ENCODE assay signal across 23 cellular contexts in the genomic region with DNA sequence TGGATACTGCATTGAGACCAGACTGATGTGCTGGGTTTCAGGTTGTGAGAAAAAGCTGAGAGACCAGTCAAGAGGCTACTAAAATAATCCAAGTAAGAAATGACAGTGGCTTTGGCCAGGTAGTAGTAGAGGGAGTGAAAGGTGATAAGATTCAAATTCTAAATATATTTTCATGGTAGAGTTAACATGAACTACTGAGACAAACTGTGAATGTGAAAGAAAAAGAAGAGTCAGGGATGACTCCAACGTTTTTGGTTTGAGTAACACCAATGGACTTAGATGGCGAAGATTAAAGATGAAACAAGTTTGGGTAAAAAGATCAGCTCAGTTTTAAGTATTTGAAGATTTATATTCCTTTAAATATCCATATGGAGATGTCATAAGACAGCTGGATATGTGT.
A peak's percentile ranks its signal among the peaks of the same experiment; 100 is the strongest.
DNase-seq lines count a peak whose midpoint lies in the region; ATAC-seq and TF ChIP-seq lines count a peak whose summit lies in the region.
"Had no signal": no experiment of that assay in that cellular context is flagged by ENCODE, and none has a peak within 500 bp of the region (broad histone marks: within the 10 kb centered on the region; RNA-seq: fewer than 3 reads in every experiment).

No MANE protein-coding gene starts in this region.

- TF ChIP-seq CTCF in GM12865 (IDR thresholded peaks at IDR 0.05; ENCODE audit: insufficient read depth, low read depth, low read length, missing control alignments) (no peak), WTC11 (IDR thresholded peaks at IDR 0.05) (no peak), GM13977 (IDR thresholded peaks at IDR 0.05; ENCODE audit: extremely low read depth, insufficient read depth, missing control alignments) (no peak)

- no peaks in the 10 kb centered on the region for H3K27me3 Mint-ChIP-seq in WTC11 (ENCODE audit: low read depth)
- H3K27me3 Mint-ChIP-seq: activated naive CD4-positive, alpha-beta T cell treated with anti-CD3 and anti-CD28 coated beads, Interleukin-2, amount 10 ng/mL, durations not matched to agents 7 days and 5 days; naive thymus-derived CD8-positive, alpha-beta T cell; stimulated activated naive CD8-positive, alpha-beta T cell treated with anti-CD3 and anti-CD28 coated beads, Interleukin-15, amount 100 ng/mL, for 72 hours had no signal

- POLR2A ChIA-PET in WTC11 (lab: Charles Lee), result no interaction called here

- peak overlapping the region; percentile 33; the same call in 1 of the 2 replicates for H3K27ac Mint-ChIP-seq in WTC11
- H3K27ac Mint-ChIP-seq: activated naive CD4-positive, alpha-beta T cell treated with anti-CD3 and anti-CD28 coated beads, Interleukin-2, amount 10 ng/mL, durations not matched to agents 7 days and 5 days; CD14-positive monocyte; naive thymus-derived CD8-positive, alpha-beta T cell; stimulated activated naive CD8-positive, alpha-beta T cell treated with anti-CD3 and anti-CD28 coated beads, Interleukin-15, amount 100 ng/mL, for 72 hours; T-helper 1 cell treated with Interleukin-12 subunit alpha and Interleukin-12 subunit beta and Interleukin-4 antibody, amounts not matched to agents 30 μg/mL and 1 μg/mL, for 36 hours had no signal

- no peak overlapping the region; the same call in 1 of the 2 replicates for H3K4me3 ChIP-seq in GM12865 (ENCODE audit: low read depth, low read length)
- H3K4me3 ChIP-seq: uterus had no signal

- peaks cover 18% of the 10 kb centered on the region for H3K36me3 Mint-ChIP-seq in WTC11

- peaks cover 27% of the 10 kb centered on the region for H3K9me3 Mint-ChIP-seq in WTC11

- intact Hi-C loops in head of caudate nucleus (cut with DNase I), result no loop called here

- peak; percentile 41 for ATAC-seq in GM18520 (IDR thresholded peaks at IDR 0.05; ENCODE audit: unreplicated experiment)
- ATAC-seq in HG02571 (IDR thresholded peaks at IDR 0.05; ENCODE audit: unreplicated experiment), result peak; percentile 58
- no peak for ATAC-seq in WTC11
- ATAC-seq: naive thymus-derived CD8-positive, alpha-beta T cell; stimulated activated naive CD8-positive, alpha-beta T cell treated with anti-CD3 and anti-CD28 coated beads, Interleukin-15, amount 100 ng/mL, for 72 hours had no signal

- CTCF ChIA-PET in WTC11 (lab: Charles Lee), result interaction anchor here (0.5 kb wide), 1 partner anchor 138 kb away, joined by 3 read pairs; no protein-coding TSS in a partner anchor

- DNase-seq in GM12865 (ENCODE audit: low read depth), result peak; percentile 22
- DNase-seq in WTC11 (ENCODE audit: low spot score), result no peak
- no peak for DNase-seq in cerebellum (ENCODE audit: low spot score)
- no peak for DNase-seq in GM13977 (ENCODE audit: low spot score)
- DNase-seq in head of caudate nucleus, result no peak
- DNase-seq in NOMO-1 treated with dmso at 0.1 percent for 144 hours (lab: John Stamatoyannopoulos, UW; ENCODE audit: unreplicated experiment), result no peak
- DNase-seq: activated CD4-positive, alpha-beta T cell treated with anti-CD3 and anti-CD28 coated beads for 1 hour; activated naive CD4-positive, alpha-beta T cell treated with anti-CD3 and anti-CD28 coated beads, Interleukin-2, amount 10 ng/mL, durations not matched to agents 7 days and 5 days; activated T-cell treated with anti-CD3 and anti-CD28 coated beads, Interleukin-2, amount 50 U/mL, for 4 hours; amygdala; Calu3; DND-41; effector memory CD4-positive, alpha-beta T cell; erythroblast; H7; naive thymus-derived CD8-positive, alpha-beta T cell; SK-N-SH; stimulated activated naive CD8-positive, alpha-beta T cell treated with anti-CD3 and anti-CD28 coated beads, Interleukin-15, amount 100 ng/mL, for 72 hours; uterus had no signal

- H3K4me3 Mint-ChIP-seq in WTC11, result no peak overlapping the region
- H3K4me3 Mint-ChIP-seq: activated naive CD4-positive, alpha-beta T cell treated with anti-CD3 and anti-CD28 coated beads, Interleukin-2, amount 10 ng/mL, durations not matched to agents 7 days and 5 days; activated T-cell treated with anti-CD3 and anti-CD28 coated beads, Interleukin-2, amount 50 U/mL, for 4 hours; CD14-positive monocyte; naive thymus-derived CD8-positive, alpha-beta T cell; stimulated activated naive CD8-positive, alpha-beta T cell treated with anti-CD3 and anti-CD28 coated beads, Interleukin-15, amount 100 ng/mL, for 72 hours; T-helper 1 cell treated with Interleukin-12 subunit alpha and Interleukin-12 subunit beta and Interleukin-4 antibody, amounts not matched to agents 30 μg/mL and 1 μg/mL, for 36 hours had no signal

- peaks cover 24% of the 10 kb centered on the region for H3K4me1 Mint-ChIP-seq in WTC11

- in situ Hi-C loops in GM13977 (cut with MboI; ENCODE audit: low pct_unique_long_range_greater_than_20kb, low sequenced_read_pairs, unreplicated experiment), result no loop called here

TF ChIP-seq in WTC11, 78 proteins besides CTCF, POLR2A, EP300 and RAD21:
- no peak for TF ChIP-seq FOXP1 (CRISPR knock-in tag; IDR thresholded peaks at IDR 0.05; ENCODE audit: borderline replicate concordance)
- TF ChIP-seq ATF1 (CRISPR knock-in tag; IDR thresholded peaks at IDR 0.05), result no peak
- TF ChIP-seq ATF6 (CRISPR knock-in tag; IDR thresholded peaks at IDR 0.05), result no peak
- no peak for TF ChIP-seq EMX1 (CRISPR knock-in tag; IDR thresholded peaks at IDR 0.05)
